In genomic region chr1:212415107-212415841, GRCh38 we compare ENCODE assay signal across 8 cellular contexts. TPM values are rescaled to one million over a fixed set of nuclear protein-coding genes. Genes with fewer than 3 reads are reported as not detected.
DNase-seq lines count a peak whose midpoint lies in the region; ATAC-seq, FAIRE-seq and TF ChIP-seq lines count a peak whose summit lies in the region.

No MANE protein-coding gene starts in this region.

- peaks cover 2 to 15% of the 10 kb centered on the region in 2 experiments; a peak in 2 of 4 replicates for H3K36me3 ChIP-seq in HCT116 (ENCODE audit: control insufficient read depth in 1 of 2, insufficient read depth in 2 of 2, low read length in 2 of 2)
- H3K36me3 ChIP-seq in stomach smooth muscle (ENCODE audit: control insufficient read depth in 2 of 2, insufficient read depth in 2 of 2, low read length in 2 of 2) = peaks cover 2 to 8% of the 10 kb centered on the region in 2 donors

- DNase-seq in A549 (ENCODE audit: low read depth in 1 of 2, low spot score in 1 of 2) (no peak), HCT116 (ENCODE audit: low read depth, low spot score) (no peak), inferior parietal cortex (ENCODE audit: extremely low spot score) (peak; percentile 75), COR-L47 (lab: John Stamatoyannopoulos, UW) (no peak)
- DNase-seq in activated T-cell treated with anti-CD3 and anti-CD28 coated beads, Interleukin-2, amount 50 U/mL, for 72 hours = no peak
- no peak for DNase-seq in stimulated activated CD4-positive, alpha-beta T cell treated with anti-CD3 and anti-CD28 coated beads, Interleukin-4, amount 100 ng/mL, for 24 hours

- TF ChIP-seq CTCF in A549 (IDR thresholded peaks at IDR 0.05) = no peak
- no peak for TF ChIP-seq CTCF in HCT116 (IDR thresholded peaks at IDR 0.05 in 2 of 3, conservative IDR thresholded peaks at IDR 0.05 in 1 of 3; ENCODE audit: borderline replicate concordance in 1 of 3, insufficient read depth in 1 of 3, low read depth in 2 of 3, low read length in 2 of 3)

- H3K9me3 ChIP-seq in A549 (no peaks in the 10 kb centered on the region), HCT116 (ENCODE audit: control insufficient read depth in 1 of 2, insufficient read depth in 1 of 2, low read depth in 1 of 2, low read length in 2 of 2) (no peaks in the 10 kb centered on the region), stomach smooth muscle (ENCODE audit: control insufficient read depth in 2 of 2, low read length in 2 of 2) (no peaks in the 10 kb centered on the region)

- H3K27ac ChIP-seq in A549 (peak overlapping the region; percentile 75 to 89), HCT116 (ENCODE audit: low read depth, low read length) (no peak overlapping the region), stomach smooth muscle (ENCODE audit: low read length) (no peak overlapping the region)

- H3K27me3 Mint-ChIP-seq in activated T-cell treated with anti-CD3 and anti-CD28 coated beads, Interleukin-2, amount 50 U/mL, for 72 hours (ENCODE audit: low read depth) = no peaks in the 10 kb centered on the region

- RAD21 ChIA-PET in HCT116 (lab: Charles Lee; ENCODE audit: low non-redundant PET in 1 of 2, low total read pairs in 2 of 2, uncharacterized antibody in 2 of 2, unreplicated experiment in 2 of 2) = no interaction called here

- intact Hi-C loops in HCT116 (cut with micrococcal nuclease) = no loop called here

- no peak for TF ChIP-seq RAD21 in A549 (conservative IDR thresholded peaks at IDR 0.05 in 1 of 2, IDR thresholded peaks at IDR 0.05 in 1 of 2)
- TF ChIP-seq RAD21 in HCT116 (IDR thresholded peaks at IDR 0.05; ENCODE audit: low read depth) = no peak

- FAIRE-seq in A549 (lab: Jason Lieb, UNC) = no peak

- H3K9me3 Mint-ChIP-seq in activated T-cell treated with anti-CD3 and anti-CD28 coated beads, Interleukin-2, amount 50 U/mL, for 72 hours = no peaks in the 10 kb centered on the region

- H4K20me1 ChIP-seq in HCT116 (ENCODE audit: insufficient read depth) = no peaks in the 10 kb centered on the region

- peak overlapping the region; percentile 79 for H3K4me2 ChIP-seq in A549
- peak overlapping the region; percentile 81 for H3K4me2 ChIP-seq in HCT116 (ENCODE audit: low read length)

- ATAC-seq in A549 = no peak
- no peak for ATAC-seq in HCT116
- ATAC-seq in activated T-cell treated with anti-CD3 and anti-CD28 coated beads, Interleukin-2, amount 50 U/mL, for 72 hours (replicated peaks in 1 of 2) = no peak
- no peak for ATAC-seq in GM21447 (IDR thresholded peaks at IDR 0.05; ENCODE audit: unreplicated experiment)

- WGBS in A549 (ENCODE audit: missing lambda C conversion rate) = 69% methylated on average over 13 of the region's 13 CpGs

- no peaks in the 10 kb centered on the region for H3K9me2 ChIP-seq in HCT116 (ENCODE audit: insufficient read depth)

- peaks cover 14% of the 10 kb centered on the region for H3K4me1 ChIP-seq in A549
- peaks cover 6 to 15% of the 10 kb centered on the region in 2 experiments for H3K4me1 ChIP-seq in HCT116 (ENCODE audit: control insufficient read depth in 1 of 2, insufficient read depth in 2 of 2, low read length in 2 of 2)
- H3K4me1 ChIP-seq in stomach smooth muscle (ENCODE audit: control insufficient read depth, insufficient read depth, low read length) = peaks cover 16% of the 10 kb centered on the region

- POLR2A ChIA-PET in A549 (lab: Yijun Ruan, JAX) = interaction anchor here (1.0 kb wide), 1 partner anchor 17 kb away, joined by 3 read pairs; the partner anchor contains the start of gene NENF
- POLR2A ChIA-PET in HCT116 (lab: Charles Lee) = no interaction called here

- H3K36me3 Mint-ChIP-seq in activated T-cell treated with anti-CD3 and anti-CD28 coated beads, Interleukin-2, amount 50 U/mL, for 72 hours (ENCODE audit: insufficient read depth in 2 of 2) = peaks cover 3 to 9% of the 10 kb centered on the region in 2 donors

- H3K9ac ChIP-seq in HCT116 (ENCODE audit: low read length) (peak overlapping the region; percentile 80), stomach smooth muscle (ENCODE audit: low read length in 2 of 2) (peak overlapping the region; percentile 26 to 64)

- peaks cover 30% of the 10 kb centered on the region for H3K79me2 ChIP-seq in HCT116 (ENCODE audit: insufficient read depth, low read length)

- peak overlapping the region; percentile 99 to 100 for H3K4me3 Mint-ChIP-seq in activated T-cell treated with anti-CD3 and anti-CD28 coated beads, Interleukin-2, amount 50 U/mL, for 72 hours

- peaks cover 29% of the 10 kb centered on the region for H3K4me1 Mint-ChIP-seq in activated T-cell treated with anti-CD3 and anti-CD28 coated beads, Interleukin-2, amount 50 U/mL, for 72 hours (ENCODE audit: low read depth)

- TF ChIP-seq POLR2A in A549 (IDR thresholded peaks at IDR 0.05; ENCODE audit: low read length) (no peak), HCT116 (IDR thresholded peaks at IDR 0.05; ENCODE audit: borderline replicate concordance, extremely low read depth, insufficient read depth, insufficient read length) (no peak)

- H3K27ac Mint-ChIP-seq in activated T-cell treated with anti-CD3 and anti-CD28 coated beads, Interleukin-2, amount 50 U/mL, for 72 hours = peak overlapping the region; percentile 89

- CTCF ChIA-PET in A549 (lab: Yijun Ruan, JAX) (interaction anchor here (0.8 to 2.1 kb wide), 2 partner anchors 35 to 41 kb away, joined by 3 to 4 read pairs; no protein-coding TSS in a partner anchor), HCT116 (lab: Charles Lee) (interaction anchor here (0.6 to 0.7 kb wide), 2 partner anchors 40 to 380 kb away, joined by 3 to 4 read pairs; partner anchors contain the start of genes DTL and INTS7)

- TF ChIP-seq EP300 in A549 (IDR thresholded peaks at IDR 0.05) = no peak

- H3K27me3 ChIP-seq in HCT116 (ENCODE audit: insufficient read depth, low read length) (no peaks in the 10 kb centered on the region), stomach smooth muscle (ENCODE audit: control insufficient read depth in 1 of 2, insufficient read depth in 2 of 2, low read length in 2 of 2) (no peaks in the 10 kb centered on the region)

- H3K4me3 ChIP-seq in A549 = peak overlapping the region; percentile 80
- H3K4me3 ChIP-seq in HCT116 (replicated peaks in 1 of 2; ENCODE audit: low read depth in 1 of 2, low read length in 2 of 2) = peak overlapping the region; percentile 84 to 85
- H3K4me3 ChIP-seq in stomach smooth muscle (ENCODE audit: low read length in 2 of 2) = peak overlapping the region; percentile 88 to 89

- BruUV-seq in HCT116 (replicated peaks; lab: Mats Ljungman, UMichigan) = no TSS peak

- H2AFZ ChIP-seq in HCT116 (ENCODE audit: low read depth, low read length, poor library complexity, severe bottlenecking) = peak overlapping the region; percentile 28

TF ChIP-seq in A549, 52 proteins besides CTCF, POLR2A, EP300 and RAD21:
- no peak for TF ChIP-seq FOSL2 (IDR thresholded peaks at IDR 0.05)
- no peak for TF ChIP-seq FOSL2 (CRISPR knock-in tag; IDR thresholded peaks at IDR 0.05)
- TF ChIP-seq ZC3H11A (IDR thresholded peaks at IDR 0.05) = no peak
- no peak for TF ChIP-seq FOSB (CRISPR knock-in tag; IDR thresholded peaks at IDR 0.05)
- no peak for TF ChIP-seq GATA3 (IDR thresholded peaks at IDR 0.05; ENCODE audit: borderline replicate concordance)
- TF ChIP-seq BHLHE40 (IDR thresholded peaks at IDR 0.05; ENCODE audit: low read depth, low read length) = no peak
- TF ChIP-seq HOXA7 (CRISPR knock-in tag; IDR thresholded peaks at IDR 0.05) = no peak
- no peak for TF ChIP-seq HOXB13 (CRISPR knock-in tag; IDR thresholded peaks at IDR 0.05; ENCODE audit: low read depth)

TF ChIP-seq in HCT116, 20 proteins besides CTCF, POLR2A, EP300 and RAD21 (continues in another document):
- no peak for TF ChIP-seq CBX3 (IDR thresholded peaks at IDR 0.05; ENCODE audit: low read depth)
- TF ChIP-seq FOSL1 (IDR thresholded peaks at IDR 0.05; ENCODE audit: low read depth) = no peak
- TF ChIP-seq ATF3 (IDR thresholded peaks at IDR 0.05) = no peak
- no peak for TF ChIP-seq ELF1 (IDR thresholded peaks at IDR 0.05; ENCODE audit: borderline replicate concordance, low read depth)
- no peak for TF ChIP-seq YY1 (IDR thresholded peaks at IDR 0.05; ENCODE audit: extremely low read depth, insufficient replicate concordance, low read depth, low read length)

RNA-seq across cellular contexts. Expression of gene PACC1, which starts 0.6 kb away (rescaled TPM):
- polyA plus RNA-seq in A549 (2011; rRNA removed) (19.6 and 24.5 TPM in 2 replicates), A549 (2017; fragmentation: RNase III; extraction: RNeasy Plus Mini Kit Qiagen cat#74134 plus additional on column Dnase treatment) (11.8 to 12.5 TPM (median 11.9 TPM) in 3 replicates)
- polyA plus RNA-seq in A549 (2012; cell fraction: cytosol; rRNA removed) = 18.5 and 26.7 TPM in 2 replicates
- 28.4 and 30.6 TPM in 2 replicates for polyA plus RNA-seq in A549 (2012; cell fraction: nucleus; rRNA removed)
- 28.3 and 39.6 TPM in 2 replicates for polyA minus RNA-seq in A549 (2011; rRNA and poly(A)+ RNA removed)
- 17.6 TPM for total RNA-seq in HCT116 (2021; ENCODE audit: unreplicated experiment)
- polyA plus RNA-seq in HCT116 (2012) = 16.2 and 18.0 TPM in 2 replicates
- 10 to 100 TPM; 10.2 to 11.7 TPM for total RNA-seq in activated T-cell treated with anti-CD3 and anti-CD28 coated beads, Interleukin-2, amount 50 U/mL, for 72 hours

RNA-seq across cellular contexts. Expression of gene NENF, which starts 17.4 kb away (rescaled TPM):
- 83.9 and 90.5 TPM in 2 replicates for polyA plus RNA-seq in A549 (2011; rRNA removed)
- polyA plus RNA-seq in A549 (2012; cell fraction: cytosol; rRNA removed) = 98.4 and 99.7 TPM in 2 replicates
- polyA plus RNA-seq in A549 (2012; cell fraction: nucleus; rRNA removed) = 30.7 and 43.2 TPM in 2 replicates
- 50.8 to 56.4 TPM (median 55.3 TPM) in 3 replicates for polyA plus RNA-seq in A549 (2017; fragmentation: RNase III; extraction: RNeasy Plus Mini Kit Qiagen cat#74134 plus additional on column Dnase treatment)
- 21.9 and 29.3 TPM in 2 replicates for polyA minus RNA-seq in A549 (2011; rRNA and poly(A)+ RNA removed)
- total RNA-seq in HCT116 (2021; ENCODE audit: unreplicated experiment) = 78.4 TPM
- polyA plus RNA-seq in HCT116 (2012) = 97.2 and 107 TPM in 2 replicates
- 10 to 100 TPM; 36.9 to 40.7 TPM for total RNA-seq in activated T-cell treated with anti-CD3 and anti-CD28 coated beads, Interleukin-2, amount 50 U/mL, for 72 hours

Comparison
In these comparisons a context has a peak if more than half of its experiments do, and no peak if none do; other contexts are left out.
1. H3K27ac ChIP-seq: peak in A549 (2 of 2); none in HCT116 (single experiment) and stomach smooth muscle (single experiment).
2. Peak in every context shown above with its lines, with median percentiles within 50 percentile points of each other: H3K4me3 ChIP-seq.